In genomic region chr6:32045811-32046449, GRCh38 we compare ENCODE assay signal across 17 cellular contexts. TPM values are rescaled to one million over a fixed set of nuclear protein-coding genes. Genes with fewer than 3 reads are reported as not detected.
DNase-seq lines count a peak whose midpoint lies in the region; ATAC-seq, FAIRE-seq and TF ChIP-seq lines count a peak whose summit lies in the region.
"Had no signal": no experiment of that assay in that cellular context is flagged by ENCODE, and none has a peak within 500 bp of the region (broad histone marks: within the 10 kb centered on the region; RNA-seq: fewer than 3 reads in every experiment).

No MANE protein-coding gene starts in this region.

- TF ChIP-seq POLR2A in sigmoid colon (IDR thresholded peaks at IDR 0.05) = no peak
- no peak for TF ChIP-seq POLR2A in H54 (IDR thresholded peaks at IDR 0.05; ENCODE audit: low read depth, low read length)

- 87% methylated on average over 22 of the region's 22 CpGs for WGBS in sigmoid colon, 2 donors

- DNase-seq in CD8-positive, alpha-beta memory T cell = no peak
- DNase-seq in right atrium auricular region (ENCODE audit: low spot score) (peak; percentile 82), sigmoid colon (no peak), H54 (ENCODE audit: insufficient read length, low spot score) (no peak), NCI-H2107 treated with DMSO at 0.1 percent for 48 hours (lab: John Stamatoyannopoulos, UW; ENCODE audit: unreplicated experiment) (no peak)
- DNase-seq: activated CD4-positive, alpha-beta T cell treated with anti-CD3 and anti-CD28 coated beads, Interleukin-2, amount 10 ng/mL, durations not matched to agents 7 days and 5 days; activated T-cell treated with anti-CD3 and anti-CD28 coated beads, Interleukin-2, amount 50 U/mL, for 72 hours; DMS 273 treated with DMSO at 0.1 percent for 48 hours; effector memory CD8-positive, alpha-beta T cell; NCI-H446 had no signal

- peaks cover 0 to 3% of the 10 kb centered on the region in 2 donors for H3K27me3 Mint-ChIP-seq in CD8-positive, alpha-beta memory T cell
- no peaks in the 10 kb centered on the region for H3K27me3 Mint-ChIP-seq in brain
- H3K27me3 Mint-ChIP-seq: activated CD4-positive, alpha-beta T cell treated with anti-CD3 and anti-CD28 coated beads, Interleukin-2, amount 10 ng/mL, durations not matched to agents 7 days and 5 days had no signal

- intact Hi-C loops in sigmoid colon (cut with DNase I) = loop anchor here (10.0 kb wide), 2 partner anchors 69 to 109 kb away; partner anchors contain the start of genes PPT2 and PRRT1

- no peaks in the 10 kb centered on the region for H3K36me3 Mint-ChIP-seq in CD8-positive, alpha-beta memory T cell
- no peaks in the 10 kb centered on the region for H3K36me3 Mint-ChIP-seq in brain

- TF ChIP-seq EP300 in sigmoid colon (IDR thresholded peaks at IDR 0.05) = no peak

- no peak for FAIRE-seq in H54 (lab: Jason Lieb, UNC)

- H3K9me3 Mint-ChIP-seq in CD8-positive, alpha-beta memory T cell = no peaks in the 10 kb centered on the region
- H3K9me3 Mint-ChIP-seq in brain = no peaks in the 10 kb centered on the region
- H3K9me3 Mint-ChIP-seq: activated CD4-positive, alpha-beta T cell treated with anti-CD3 and anti-CD28 coated beads, Interleukin-2, amount 10 ng/mL, durations not matched to agents 7 days and 5 days; activated T-cell treated with anti-CD3 and anti-CD28 coated beads, Interleukin-2, amount 50 U/mL, for 72 hours; effector memory CD8-positive, alpha-beta T cell; T-helper 1 cell treated with Interleukin-12 subunit alpha and Interleukin-12 subunit beta and Interleukin-4 antibody, amounts not matched to agents 30 μg/mL and 1 μg/mL, for 36 hours had no signal

- ATAC-seq in GM21825 (IDR thresholded peaks at IDR 0.05; ENCODE audit: unreplicated experiment) (no peak), HG02970 (IDR thresholded peaks at IDR 0.05; ENCODE audit: low FRiP score, unreplicated experiment) (no peak)
- ATAC-seq: activated T-cell treated with anti-CD3 and anti-CD28 coated beads, Interleukin-2, amount 50 U/mL, for 72 hours; effector memory CD8-positive, alpha-beta T cell; Panc1 had no signal

- peaks cover 2 to 6% (median 4%) of the 10 kb centered on the region in 3 donors for H3K4me1 Mint-ChIP-seq in CD8-positive, alpha-beta memory T cell
- H3K4me1 Mint-ChIP-seq in brain = peaks cover 21% of the 10 kb centered on the region

- H3K4me3 Mint-ChIP-seq in CD8-positive, alpha-beta memory T cell = no peak overlapping the region
- no peak overlapping the region for H3K4me3 Mint-ChIP-seq in brain
- H3K4me3 Mint-ChIP-seq: activated CD4-positive, alpha-beta T cell treated with anti-CD3 and anti-CD28 coated beads, Interleukin-2, amount 10 ng/mL, durations not matched to agents 7 days and 5 days; activated T-cell treated with anti-CD3 and anti-CD28 coated beads, Interleukin-2, amount 50 U/mL, for 72 hours; effector memory CD8-positive, alpha-beta T cell; T-helper 1 cell treated with Interleukin-12 subunit alpha and Interleukin-12 subunit beta and Interleukin-4 antibody, amounts not matched to agents 30 μg/mL and 1 μg/mL, for 36 hours had no signal

- no peak overlapping the region for H3K27ac Mint-ChIP-seq in CD8-positive, alpha-beta memory T cell
- peak overlapping the region in 4 of 5 experiments; percentile 68 to 82 (median 74) for H3K27ac Mint-ChIP-seq in brain
- H3K27ac Mint-ChIP-seq: activated CD4-positive, alpha-beta T cell treated with anti-CD3 and anti-CD28 coated beads, Interleukin-2, amount 10 ng/mL, durations not matched to agents 7 days and 5 days; activated T-cell treated with anti-CD3 and anti-CD28 coated beads, Interleukin-2, amount 50 U/mL, for 72 hours; effector memory CD8-positive, alpha-beta T cell; T-helper 1 cell treated with Interleukin-12 subunit alpha and Interleukin-12 subunit beta and Interleukin-4 antibody, amounts not matched to agents 30 μg/mL and 1 μg/mL, for 36 hours had no signal

- H3K36me3 ChIP-seq in CD8-positive, alpha-beta memory T cell (ENCODE audit: insufficient read depth, low read length) = no peaks in the 10 kb centered on the region
- H3K36me3 ChIP-seq in right atrium auricular region (no peaks in the 10 kb centered on the region), sigmoid colon (no peaks in the 10 kb centered on the region)

- peak overlapping the region; percentile 79 for H3K27ac ChIP-seq in CD8-positive, alpha-beta memory T cell (ENCODE audit: low read depth, low read length)
- H3K27ac ChIP-seq in right atrium auricular region = peak overlapping the region; percentile 79 to 90
- H3K27ac ChIP-seq in sigmoid colon = peak overlapping the region; percentile 54 to 83 (median 70)

- no peaks in the 10 kb centered on the region for H3K27me3 ChIP-seq in CD8-positive, alpha-beta memory T cell (ENCODE audit: insufficient read depth, low read length, poor library complexity, severe bottlenecking)
- H3K27me3 ChIP-seq in right atrium auricular region = no peaks in the 10 kb centered on the region
- H3K27me3 ChIP-seq in sigmoid colon = no peaks in the 10 kb centered on the region

- H3K9me3 ChIP-seq in CD8-positive, alpha-beta memory T cell (ENCODE audit: low read length) = no peaks in the 10 kb centered on the region
- H3K9me3 ChIP-seq in right atrium auricular region (no peaks in the 10 kb centered on the region), sigmoid colon (no peaks in the 10 kb centered on the region)
- H3K9me3 ChIP-seq: thoracic aorta had no signal

- TF ChIP-seq CTCF in brain (conservative IDR thresholded peaks at IDR 0.05) (no peak), right atrium auricular region (IDR thresholded peaks at IDR 0.05) (no peak), sigmoid colon (IDR thresholded peaks at IDR 0.05) (no peak)

- no peaks in the 10 kb centered on the region for H3K4me1 ChIP-seq in CD8-positive, alpha-beta memory T cell (ENCODE audit: insufficient read depth, low read length)
- peaks cover 0 to 28% of the 10 kb centered on the region in 2 donors for H3K4me1 ChIP-seq in right atrium auricular region
- H3K4me1 ChIP-seq in sigmoid colon = peaks cover 0 to 29% (median 27%) of the 10 kb centered on the region in 4 donors

- POLR2A ChIA-PET in CD8-positive, alpha-beta memory T cell (lab: Charles Lee) = no interaction called here

- no peak overlapping the region for H3K4me3 ChIP-seq in CD8-positive, alpha-beta memory T cell (ENCODE audit: low read length)
- H3K4me3 ChIP-seq in right atrium auricular region = no peak overlapping the region
- H3K4me3 ChIP-seq in sigmoid colon = no peak overlapping the region
- H3K4me3 ChIP-seq: thoracic aorta had no signal

- CTCF ChIA-PET in CD8-positive, alpha-beta memory T cell (lab: Charles Lee) = interaction anchor here (1.5 kb wide), 1 partner anchor 27 kb away, joined by 4 read pairs; no protein-coding TSS in a partner anchor

RNA-seq across cellular contexts. Expression of gene CYP21A2, which starts 7.7 kb away (rescaled TPM):
- total RNA-seq in CD8-positive, alpha-beta memory T cell = under 1 TPM; 0.37 to 0.40 TPM
- not detected for polyA plus RNA-seq in CD8-positive, alpha-beta memory T cell
- polyA plus RNA-seq in brain (ENCODE audit: insufficient read depth, low read depth, low replicate concordance) (0.66 TPM), sigmoid colon (1 to 10 TPM in 1 of 3 donors, under 1 TPM in 1, not detected in 1; 0.57 to 1.2 TPM)
- total RNA-seq in right atrium auricular region (1 to 10 TPM in 1 of 2 donors, under 1 TPM in 1; 0.19 to 1.2 TPM), sigmoid colon (1 to 10 TPM; 1.1 to 4.9 (median 3.2) TPM)
- total RNA-seq: HT1080 had no signal

RNA-seq across cellular contexts. Expression of gene C4B, which starts 31.3 kb away (rescaled TPM):
- total RNA-seq in CD8-positive, alpha-beta memory T cell = 1 to 10 TPM; 2.2 to 3.7 TPM
- polyA plus RNA-seq in CD8-positive, alpha-beta memory T cell = 0.70 TPM
- polyA plus RNA-seq in brain (ENCODE audit: insufficient read depth, low read depth, low replicate concordance) = 47.6 TPM
- 100 to 1,000 TPM; 150 to 241 TPM for total RNA-seq in right atrium auricular region
- 100 to 1,000 TPM in 2 of 4 donors, 10 to 100 TPM in 2; 74.2 to 291 (median 155) TPM for total RNA-seq in sigmoid colon
- polyA plus RNA-seq in sigmoid colon = 10 to 100 TPM in 1 of 3 donors, 1 to 10 TPM in 2; 3.2 to 64.7 (median 4.2) TPM

Comparison
In these comparisons a context has a peak if more than half of its experiments do, and no peak if none do; other contexts are left out.
1. H3K27ac Mint-ChIP-seq: peak in brain (4 of 5); none in CD8-positive, alpha-beta memory T cell (0 of 8).
2. RNA of gene C4B, which starts 31.3 kb away (total RNA-seq): 150 to 241 TPM in right atrium auricular region and 74.2 to 291 TPM in sigmoid colon; 2.2 to 3.7 TPM in CD8-positive, alpha-beta memory T cell; every median in the first group is over 10 times any median in the second.
3. Peak in every context shown above with its lines, with median percentiles within 50 percentile points of each other: H3K27ac ChIP-seq.